In the genomic region with DNA sequence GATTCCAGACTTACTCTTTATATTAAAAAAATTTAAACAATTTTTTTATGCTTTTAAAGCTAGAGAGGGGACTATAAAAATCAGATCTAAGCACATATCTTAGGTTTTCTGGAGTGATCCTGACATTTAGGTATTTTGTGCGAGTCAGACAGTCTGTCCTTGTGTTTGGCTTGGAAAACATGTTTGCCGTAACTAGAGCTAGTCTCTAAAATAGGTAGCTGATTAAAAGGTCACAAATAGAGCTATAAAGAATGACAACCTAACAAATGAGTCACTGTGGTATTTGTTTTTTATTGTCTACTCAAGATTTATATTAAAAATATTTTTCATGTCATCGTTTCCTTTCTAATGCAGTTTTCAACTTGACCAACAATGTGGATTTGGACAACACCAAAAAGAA, we compare ENCODE assay signal across 17 cellular contexts.
"Had no signal": no experiment of that assay in that cellular context is flagged by ENCODE, and none has a peak within 500 bp of the region (broad histone marks: within the 10 kb centered on the region; RNA-seq: fewer than 3 reads in every experiment).

No MANE protein-coding gene starts in this region.

- H3K9me3 ChIP-seq: upper lobe of left lung had no signal

- DNase-seq: activated CD4-positive, alpha-beta memory T cell treated with anti-CD3 and anti-CD28 coated beads for 36 hours; activated gamma-delta T cell treated with Interleukin-2 at 50 U/mL for 16 hours; activated naive CD8-positive, alpha-beta T cell treated with anti-CD3 and anti-CD28 coated beads, Interleukin-2, amount 10 ng/mL, durations not matched to agents 7 days and 5 days; activated T-cell treated with anti-CD3 and anti-CD28 coated beads, Interleukin-2, amount 50 U/mL, for 48 hours; immature natural killer cell; left colon; naive thymus-derived CD8-positive, alpha-beta T cell; nucleus accumbens; stimulated activated CD4-positive, alpha-beta T cell treated with anti-CD3 and anti-CD28 coated beads, Interleukin-12 subunit alpha, Interleukin-12 subunit beta, amount 100 ng/mL, for 4 hours; stimulated activated naive CD4-positive, alpha-beta T cell treated with Interleukin-2 at 50 U/mL for 16 hours; T-helper 2 cell; upper lobe of left lung had no signal

- H3K27ac ChIP-seq: upper lobe of left lung had no signal

- H3K27me3 ChIP-seq: upper lobe of left lung had no signal

- H3K27ac Mint-ChIP-seq: activated CD4-positive, alpha-beta memory T cell treated with anti-CD3 and anti-CD28 coated beads for 36 hours; activated naive CD8-positive, alpha-beta T cell treated with anti-CD3 and anti-CD28 coated beads, Interleukin-2, amount 10 ng/mL, durations not matched to agents 7 days and 5 days; immature natural killer cell; naive thymus-derived CD8-positive, alpha-beta T cell; progenitor cell of endocrine pancreas had no signal

- H3K27me3 Mint-ChIP-seq: activated CD4-positive, alpha-beta memory T cell treated with anti-CD3 and anti-CD28 coated beads for 36 hours; activated naive CD8-positive, alpha-beta T cell treated with anti-CD3 and anti-CD28 coated beads, Interleukin-2, amount 10 ng/mL, durations not matched to agents 7 days and 5 days; central memory CD8-positive, alpha-beta T cell; naive thymus-derived CD8-positive, alpha-beta T cell; progenitor cell of endocrine pancreas had no signal

- H3K4me3 ChIP-seq: lung, upper lobe of left lung had no signal

- H3K4me3 Mint-ChIP-seq: activated CD4-positive, alpha-beta memory T cell treated with anti-CD3 and anti-CD28 coated beads for 36 hours; activated naive CD8-positive, alpha-beta T cell treated with anti-CD3 and anti-CD28 coated beads, Interleukin-2, amount 10 ng/mL, durations not matched to agents 7 days and 5 days; central memory CD8-positive, alpha-beta T cell; immature natural killer cell; naive thymus-derived CD8-positive, alpha-beta T cell had no signal

- H3K4me1 ChIP-seq: upper lobe of left lung had no signal

- ATAC-seq: activated CD4-positive, CD25-positive, alpha-beta regulatory T cell treated with anti-CD3 and anti-CD28 coated beads, Interleukin-2, amount 50 U/mL, for 24 hours; left colon; naive thymus-derived CD8-positive, alpha-beta T cell; sciatic nerve had no signal

- H3K9me3 Mint-ChIP-seq: activated CD4-positive, alpha-beta memory T cell treated with anti-CD3 and anti-CD28 coated beads for 36 hours; activated naive CD8-positive, alpha-beta T cell treated with anti-CD3 and anti-CD28 coated beads, Interleukin-2, amount 10 ng/mL, durations not matched to agents 7 days and 5 days; central memory CD8-positive, alpha-beta T cell; immature natural killer cell; naive thymus-derived CD8-positive, alpha-beta T cell had no signal

- H3K4me1 Mint-ChIP-seq: activated naive CD8-positive, alpha-beta T cell treated with anti-CD3 and anti-CD28 coated beads, Interleukin-2, amount 10 ng/mL, durations not matched to agents 7 days and 5 days; immature natural killer cell; naive thymus-derived CD8-positive, alpha-beta T cell had no signal
